Comparison of ENCODE assay signal across 9 cellular contexts in genomic region chr3:99686955-99687612, GRCh38. TPM values are rescaled to one million over a fixed set of nuclear protein-coding genes. Genes with fewer than 3 reads are reported as not detected.
DNase-seq lines count a peak whose midpoint lies in the region; ATAC-seq and TF ChIP-seq lines count a peak whose summit lies in the region.
"Had no signal": no experiment of that assay in that cellular context is flagged by ENCODE, and none has a peak within 500 bp of the region (broad histone marks: within the 10 kb centered on the region; RNA-seq: fewer than 3 reads in every experiment).

No MANE protein-coding gene starts in this region.

- H4K5ac ChIP-seq in mesendoderm (ENCODE audit: low read length): no peak overlapping the region

- TF ChIP-seq EP300 in Ishikawa (IDR thresholded peaks at IDR 0.05; ENCODE audit: borderline replicate concordance) (no peak), tibial nerve (IDR thresholded peaks at IDR 0.05) (no peak)

- H3K9me3 Mint-ChIP-seq in Calu3 (ENCODE audit: low read depth, unreplicated experiment): no peaks in the 10 kb centered on the region
- H3K9me3 Mint-ChIP-seq: T-cell had no signal

- no peak overlapping the region for H3K4me3 ChIP-seq in SU-DHL-6 (ENCODE audit: insufficient read depth, low read length, poor library complexity, severe bottlenecking)
- H3K4me3 ChIP-seq in mesendoderm (ENCODE audit: low read length): no peak overlapping the region
- H3K4me3 ChIP-seq in tibial nerve: no peak overlapping the region

- no peaks in the 10 kb centered on the region for H3K36me3 Mint-ChIP-seq in Calu3 (ENCODE audit: insufficient read depth, unreplicated experiment)
- H3K36me3 Mint-ChIP-seq: T-cell had no signal

- no peaks in the 10 kb centered on the region for H3K79me2 ChIP-seq in SU-DHL-6 (ENCODE audit: insufficient read depth, low read length)
- H3K79me2 ChIP-seq in mesendoderm (ENCODE audit: control insufficient read depth, insufficient read depth, low read length): no peaks in the 10 kb centered on the region

- no peaks in the 10 kb centered on the region for H3K27me3 ChIP-seq in SU-DHL-6 (ENCODE audit: low read length)
- H3K27me3 ChIP-seq in mesendoderm (ENCODE audit: insufficient read depth, low read length, poor library complexity): no peaks in the 10 kb centered on the region
- no peaks in the 10 kb centered on the region for H3K27me3 ChIP-seq in tibial nerve

- H3K4me1 Mint-ChIP-seq in Calu3 (ENCODE audit: low read depth, unreplicated experiment): no peaks in the 10 kb centered on the region
- H3K4me1 Mint-ChIP-seq: T-cell had no signal

- BruUV-seq in Calu3 (replicated peaks; lab: Mats Ljungman, UMichigan): no TSS peak

- H3K4me1 ChIP-seq in mesendoderm (ENCODE audit: control insufficient read depth, low read depth, low read length) (no peaks in the 10 kb centered on the region), tibial nerve (peaks cover 0 to 47% (median 5%) of the 10 kb centered on the region in 4 donors)

- no peak overlapping the region for H3K27ac Mint-ChIP-seq in Calu3 (ENCODE audit: unreplicated experiment)
- H3K27ac Mint-ChIP-seq: T-cell had no signal

- no peak overlapping the region for H3K23ac ChIP-seq in mesendoderm (ENCODE audit: low read length)

- TF ChIP-seq CTCF in Calu3 (IDR thresholded peaks at IDR 0.05; ENCODE audit: unreplicated experiment): peak; percentile 61
- peak; percentile 65 for TF ChIP-seq CTCF in SU-DHL-6 (IDR thresholded peaks at IDR 0.05; ENCODE audit: insufficient read depth, low read length, poor library complexity, severe bottlenecking)
- peak; percentile 53 to 78 (median 67) for TF ChIP-seq CTCF in tibial nerve (IDR thresholded peaks at IDR 0.05)

- no peaks in the 10 kb centered on the region for H3K9me2 ChIP-seq in SU-DHL-6 (replicated peaks; ENCODE audit: insufficient read depth, low read length)

- no CpG with 5 or more reads among the region's 8 CpGs for WGBS in mesendoderm (ENCODE audit: extremely low coverage, insufficient coverage, low lambda C conversion rate)
- 48 to 51% methylated on average over 8 of the region's 8 CpGs for WGBS in tibial nerve, 2 donors

- no peaks in the 10 kb centered on the region for H4K20me1 ChIP-seq in SU-DHL-6 (ENCODE audit: low read depth, low read length)

- no peak overlapping the region for H3K9ac ChIP-seq in SU-DHL-6 (ENCODE audit: low read length)
- no peak overlapping the region for H3K9ac ChIP-seq in mesendoderm (ENCODE audit: low read length)

- H3K4me2 ChIP-seq in SU-DHL-6 (ENCODE audit: low read depth, low read length, poor library complexity, severe bottlenecking) (no peak overlapping the region), mesendoderm (ENCODE audit: low read length) (no peak overlapping the region)

- no peaks in the 10 kb centered on the region for H3K79me1 ChIP-seq in mesendoderm (ENCODE audit: low read length)

- no peaks in the 10 kb centered on the region for H3K9me3 ChIP-seq in SU-DHL-6 (ENCODE audit: insufficient read depth, low read length)
- no peaks in the 10 kb centered on the region for H3K9me3 ChIP-seq in tibial nerve

- H3K27ac ChIP-seq in SU-DHL-6 (ENCODE audit: low read depth, low read length): no peak overlapping the region
- H3K27ac ChIP-seq in mesendoderm (ENCODE audit: low read depth, low read length): no peak overlapping the region
- peak overlapping the region in 2 of 4 donors; percentile 0 to 53 for H3K27ac ChIP-seq in tibial nerve

- H3K27me3 Mint-ChIP-seq in Calu3 (ENCODE audit: unreplicated experiment): no peaks in the 10 kb centered on the region

- no peak overlapping the region for H2AK5ac ChIP-seq in mesendoderm (ENCODE audit: low read length)

- DNase-seq in Calu3: peak; percentile 80
- peak; percentile 69 for DNase-seq in ecto neural progenitor cell (ENCODE audit: low spot score)
- peak; percentile 68 for DNase-seq in mesendoderm
- peak; percentile 54 to 71 for DNase-seq in tibial nerve (ENCODE audit: low spot score in 2 of 2)
- no peak for DNase-seq in central memory CD4-positive, alpha-beta T cell

- TF ChIP-seq POLR2A in tibial nerve (IDR thresholded peaks at IDR 0.05): no peak

- CTCF ChIA-PET in Calu3 (lab: Charles Lee): interaction anchor here (0.6 to 1.2 kb wide), 2 partner anchors 188 to 452 kb away, joined by 4 to 6 read pairs; no protein-coding TSS in a partner anchor

- no peak overlapping the region for H2BK120ac ChIP-seq in mesendoderm (ENCODE audit: low read depth, low read length)

- H2BK5ac ChIP-seq in mesendoderm (ENCODE audit: low read length): no peak overlapping the region

- no peak overlapping the region for H3K4me3 Mint-ChIP-seq in Calu3 (ENCODE audit: low read depth, unreplicated experiment)
- H3K4me3 Mint-ChIP-seq: T-cell had no signal

- peak; percentile 71 for ATAC-seq in GM19328 (IDR thresholded peaks at IDR 0.05; ENCODE audit: unreplicated experiment)
- ATAC-seq: T-cell had no signal

- no peak overlapping the region for H3K4ac ChIP-seq in mesendoderm (ENCODE audit: low read depth, low read length)

- H2AFZ ChIP-seq in SU-DHL-6 (ENCODE audit: low read depth, low read length, severe bottlenecking): no peak overlapping the region

- H3K18ac ChIP-seq in mesendoderm (ENCODE audit: low read length): no peak overlapping the region

- H4K8ac ChIP-seq in mesendoderm (ENCODE audit: low read depth, low read length): no peak overlapping the region

- H3K56ac ChIP-seq in mesendoderm (ENCODE audit: low read length): no peak overlapping the region

- H2BK15ac ChIP-seq in mesendoderm (replicated peaks; ENCODE audit: low read depth): no peak overlapping the region

- peak; percentile 91 for TF ChIP-seq RAD21 in Ishikawa (IDR thresholded peaks at IDR 0.05; ENCODE audit: low read depth)

- no peaks in the 10 kb centered on the region for H3F3A ChIP-seq in SU-DHL-6 (ENCODE audit: insufficient read depth)

- H3K36me3 ChIP-seq in SU-DHL-6 (ENCODE audit: low read length): no peaks in the 10 kb centered on the region
- no peaks in the 10 kb centered on the region for H3K36me3 ChIP-seq in mesendoderm (ENCODE audit: control insufficient read depth, insufficient read depth, low read length)
- H3K36me3 ChIP-seq in tibial nerve: no peaks in the 10 kb centered on the region

- intact Hi-C loops in Calu3 (cut with micrococcal nuclease; ENCODE audit: unreplicated experiment): loop anchor here (1.0 to 10.0 kb wide), 5 partner anchors 42 to 662 kb away; no protein-coding TSS in a partner anchor

TF ChIP-seq in Ishikawa, 13 proteins besides CTCF, POLR2A, EP300 and RAD21:
- no peak for TF ChIP-seq YY1 (IDR thresholded peaks at IDR 0.05; ENCODE audit: low read depth)
- no peak for TF ChIP-seq ZBTB7A (IDR thresholded peaks at IDR 0.05; ENCODE audit: low read depth)
- TF ChIP-seq, protein P1, sequence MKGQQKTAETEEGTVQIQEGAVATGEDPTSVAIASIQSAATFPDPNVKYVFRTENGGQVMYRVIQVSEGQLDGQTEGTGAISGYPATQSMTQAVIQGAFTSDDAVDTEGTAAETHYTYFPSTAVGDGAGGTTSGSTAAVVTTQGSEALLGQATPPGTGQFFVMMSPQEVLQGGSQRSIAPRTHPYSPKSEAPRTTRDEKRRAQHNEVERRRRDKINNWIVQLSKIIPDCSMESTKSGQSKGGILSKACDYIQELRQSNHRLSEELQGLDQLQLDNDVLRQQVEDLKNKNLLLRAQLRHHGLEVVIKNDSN (IDR thresholded peaks at IDR 0.05): no peak
- no peak for TF ChIP-seq TCF12 (IDR thresholded peaks at IDR 0.05; ENCODE audit: low read depth)
- no peak for TF ChIP-seq EGR1 (IDR thresholded peaks at IDR 0.05)
- no peak for TF ChIP-seq MAX (IDR thresholded peaks at IDR 0.05)
- no peak for TF ChIP-seq TEAD4 (IDR thresholded peaks at IDR 0.05)
- TF ChIP-seq CEBPB (IDR thresholded peaks at IDR 0.05): no peak
- no peak for TF ChIP-seq CREB1 (IDR thresholded peaks at IDR 0.05; ENCODE audit: low read depth)
- TF ChIP-seq, protein P2, sequence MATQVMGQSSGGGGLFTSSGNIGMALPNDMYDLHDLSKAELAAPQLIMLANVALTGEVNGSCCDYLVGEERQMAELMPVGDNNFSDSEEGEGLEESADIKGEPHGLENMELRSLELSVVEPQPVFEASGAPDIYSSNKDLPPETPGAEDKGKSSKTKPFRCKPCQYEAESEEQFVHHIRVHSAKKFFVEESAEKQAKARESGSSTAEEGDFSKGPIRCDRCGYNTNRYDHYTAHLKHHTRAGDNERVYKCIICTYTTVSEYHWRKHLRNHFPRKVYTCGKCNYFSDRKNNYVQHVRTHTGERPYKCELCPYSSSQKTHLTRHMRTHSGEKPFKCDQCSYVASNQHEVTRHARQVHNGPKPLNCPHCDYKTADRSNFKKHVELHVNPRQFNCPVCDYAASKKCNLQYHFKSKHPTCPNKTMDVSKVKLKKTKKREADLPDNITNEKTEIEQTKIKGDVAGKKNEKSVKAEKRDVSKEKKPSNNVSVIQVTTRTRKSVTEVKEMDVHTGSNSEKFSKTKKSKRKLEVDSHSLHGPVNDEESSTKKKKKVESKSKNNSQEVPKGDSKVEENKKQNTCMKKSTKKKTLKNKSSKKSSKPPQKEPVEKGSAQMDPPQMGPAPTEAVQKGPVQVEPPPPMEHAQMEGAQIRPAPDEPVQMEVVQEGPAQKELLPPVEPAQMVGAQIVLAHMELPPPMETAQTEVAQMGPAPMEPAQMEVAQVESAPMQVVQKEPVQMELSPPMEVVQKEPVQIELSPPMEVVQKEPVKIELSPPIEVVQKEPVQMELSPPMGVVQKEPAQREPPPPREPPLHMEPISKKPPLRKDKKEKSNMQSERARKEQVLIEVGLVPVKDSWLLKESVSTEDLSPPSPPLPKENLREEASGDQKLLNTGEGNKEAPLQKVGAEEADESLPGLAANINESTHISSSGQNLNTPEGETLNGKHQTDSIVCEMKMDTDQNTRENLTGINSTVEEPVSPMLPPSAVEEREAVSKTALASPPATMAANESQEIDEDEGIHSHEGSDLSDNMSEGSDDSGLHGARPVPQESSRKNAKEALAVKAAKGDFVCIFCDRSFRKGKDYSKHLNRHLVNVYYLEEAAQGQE (IDR thresholded peaks at IDR 0.05; ENCODE audit: low read depth): no peak
- TF ChIP-seq TAF1 (IDR thresholded peaks at IDR 0.05; ENCODE audit: low read depth): no peak
- no peak for TF ChIP-seq NFIC (IDR thresholded peaks at IDR 0.05)
- TF ChIP-seq FOXM1 (IDR thresholded peaks at IDR 0.05; ENCODE audit: borderline replicate concordance, low read depth): no peak

RNA-seq across cellular contexts. Expression of gene COL8A1, which starts 48.7 kb away (rescaled TPM):
- total RNA-seq in Calu3 (2022): 0.71 and 1.1 TPM in 2 replicates
- 0.20 TPM for polyA plus RNA-seq in mesendoderm (2013, experiment 1 of 2)
- polyA plus RNA-seq in mesendoderm (2013, experiment 2 of 2): 0.24 TPM
- total RNA-seq in tibial nerve: 100 to 1,000 TPM; 144 to 217 (median 177) TPM

Comparison
In these comparisons a context has a peak if more than half of its experiments do, and no peak if none do; other contexts are left out.
1. RNA of gene COL8A1, which starts 48.7 kb away (total RNA-seq): 144 to 217 TPM in tibial nerve; 0.71 to 1.1 TPM in Calu3; every median in the first group is over 10 times any median in the second.
2. Peak in every context shown above with its lines, with median percentiles within 50 percentile points of each other: CTCF ChIP-seq.